In genomic region chr4:2537011-2537830, GRCh38 we compare ENCODE assay signal across 8 cellular contexts. TPM values are rescaled to one million over a fixed set of nuclear protein-coding genes. Genes with fewer than 3 reads are reported as not detected.
A peak's percentile ranks its signal among the peaks of the same experiment; 100 is the strongest.
DNase-seq lines count a peak whose midpoint lies in the region; ATAC-seq and TF ChIP-seq lines count a peak whose summit lies in the region.

No MANE protein-coding gene starts in this region.

- DNase-seq in CD4-positive, CD25-positive, alpha-beta regulatory T cell, result peak; percentile 48 to 65 (median 58)
- DNase-seq in GM20000 (ENCODE audit: low spot score) (peak; percentile 55), caudate nucleus (lab: John Stamatoyannopoulos, UW) (peak in 27 of 61 donors; percentile 10 to 65 (median 38)), foreskin melanocyte (no peak)
- DNase-seq in stimulated activated CD4-positive, alpha-beta T cell treated with anti-CD3 and anti-CD28 coated beads, Interleukin-1b, Interleukin-23, amount 100 ng/mL, for 48 hours, result peak; percentile 54

- H3K9me3 Mint-ChIP-seq in CD4-positive, CD25-positive, alpha-beta regulatory T cell, result no peaks in the 10 kb centered on the region
- no peaks in the 10 kb centered on the region for H3K9me3 Mint-ChIP-seq in IgD-negative memory B cell

- H3K4me1 Mint-ChIP-seq in CD4-positive, CD25-positive, alpha-beta regulatory T cell, result peaks cover 6 to 48% (median 19%) of the 10 kb centered on the region in 4 donors
- peaks cover 4 to 12% (median 8%) of the 10 kb centered on the region in 3 donors for H3K4me1 Mint-ChIP-seq in IgD-negative memory B cell

- no peaks in the 10 kb centered on the region for H3K36me3 Mint-ChIP-seq in CD4-positive, CD25-positive, alpha-beta regulatory T cell
- no peaks in the 10 kb centered on the region for H3K36me3 Mint-ChIP-seq in IgD-negative memory B cell

- peaks cover 23% of the 10 kb centered on the region for H3K4me1 ChIP-seq in CD4-positive, CD25-positive, alpha-beta regulatory T cell (ENCODE audit: control insufficient read depth, insufficient read depth, low read length, poor library complexity, severe bottlenecking)

- H3K4me3 ChIP-seq in CD4-positive, CD25-positive, alpha-beta regulatory T cell (ENCODE audit: low read depth, low read length), result peak overlapping the region; percentile 83
- peak overlapping the region; percentile 73 for H3K4me3 ChIP-seq in WI38 (ENCODE audit: low read depth, low read length)

- peak overlapping the region; percentile 85 for H3K27ac ChIP-seq in CD4-positive, CD25-positive, alpha-beta regulatory T cell (ENCODE audit: insufficient read depth, low read length, poor library complexity, severe bottlenecking)
- peak overlapping the region; percentile 52 for H3K27ac ChIP-seq in caudate nucleus (ENCODE audit: low read depth, low read length)
- H3K27ac ChIP-seq in layer of hippocampus (ENCODE audit: low read depth, low read length), result peak overlapping the region; percentile 80

- H3K27me3 ChIP-seq in CD4-positive, CD25-positive, alpha-beta regulatory T cell (ENCODE audit: control insufficient read depth, insufficient read depth, low read length), result no peaks in the 10 kb centered on the region
- H3K27me3 ChIP-seq in layer of hippocampus (ENCODE audit: control insufficient read depth, insufficient read depth, low read length), result no peaks in the 10 kb centered on the region

- TF ChIP-seq CTCF in GM20000 (IDR thresholded peaks at IDR 0.05; ENCODE audit: extremely low read depth, missing control alignments), result no peak
- no peak for TF ChIP-seq CTCF in WI38 (IDR thresholded peaks at IDR 0.05; ENCODE audit: low read depth, low read length)

- H3K27me3 Mint-ChIP-seq in CD4-positive, CD25-positive, alpha-beta regulatory T cell, result no peaks in the 10 kb centered on the region
- no peaks in the 10 kb centered on the region for H3K27me3 Mint-ChIP-seq in IgD-negative memory B cell

- H3K27ac Mint-ChIP-seq in CD4-positive, CD25-positive, alpha-beta regulatory T cell, result peak overlapping the region; percentile 30 to 96 (median 49)
- peak overlapping the region; percentile 86 to 98 (median 88) for H3K27ac Mint-ChIP-seq in IgD-negative memory B cell

- H3K4me3 Mint-ChIP-seq in CD4-positive, CD25-positive, alpha-beta regulatory T cell, result peak overlapping the region; percentile 93 to 99 (median 95)
- peak overlapping the region; percentile 88 to 98 (median 94) for H3K4me3 Mint-ChIP-seq in IgD-negative memory B cell

- no peaks in the 10 kb centered on the region for H3K36me3 ChIP-seq in CD4-positive, CD25-positive, alpha-beta regulatory T cell (ENCODE audit: control insufficient read depth, insufficient read depth, low read length)

- no peaks in the 10 kb centered on the region for H3K9me3 ChIP-seq in CD4-positive, CD25-positive, alpha-beta regulatory T cell (ENCODE audit: control insufficient read depth in 2 of 2, low read length in 2 of 2)

- peak in 1 of 2 donors; percentile 2 for ATAC-seq in CD4-positive, CD25-positive, alpha-beta regulatory T cell (ENCODE audit: low read depth in 2 of 2)

RNA-seq across cellular contexts. Expression of gene FAM193A, which starts 0.8 kb away (rescaled TPM):
- 44.3 TPM for total RNA-seq in CD4-positive, CD25-positive, alpha-beta regulatory T cell
- polyA plus RNA-seq in CD4-positive, CD25-positive, alpha-beta regulatory T cell, result 1 to 10 TPM in 2 of 4 donors, under 1 TPM in 2; 0.71 to 1.9 (median 1.3) TPM
- polyA plus RNA-seq in IgD-negative memory B cell, result 6.3 TPM
